ENCODE assay signal across 29 cellular contexts in genomic region chr3:48306290-48306689, GRCh38. TPM values are rescaled to one million over a fixed set of nuclear protein-coding genes. Genes with fewer than 3 reads are reported as not detected.
"Had no signal": no experiment of that assay in that cellular context is flagged by ENCODE, and none has a peak within 500 bp of the region (broad histone marks: within the 10 kb centered on the region; RNA-seq: fewer than 3 reads in every experiment).

No MANE protein-coding gene starts in this region.

- H3K9ac ChIP-seq: SK-N-SH had no signal

- DNase-seq: activated CD4-positive, alpha-beta T cell treated with anti-CD3 and anti-CD28 coated beads for 4 hours; activated CD4-positive, alpha-beta T cell treated with anti-CD3 and anti-CD28 coated beads, Interleukin-2, amount 50 U/mL, for 4 hours; activated CD8-positive, alpha-beta memory T cell treated with anti-CD3 and anti-CD28 coated beads, Interleukin-2, amount 50 U/mL, for 48 hours; activated CD8-positive, alpha-beta T cell treated with anti-CD3 and anti-CD28 coated beads, Interleukin-2, amount 10 ng/mL, durations not matched to agents 7 days and 5 days; activated naive CD4-positive, alpha-beta T cell treated with anti-CD3 and anti-CD28 coated beads, Interleukin-2, amount 50 U/mL, for 16 hours; activated naive CD8-positive, alpha-beta T cell treated with anti-CD3 and anti-CD28 coated beads, Interleukin-2, amount 10 ng/mL, durations not matched to agents 7 days and 5 days; activated T-cell treated with anti-CD3 and anti-CD28 coated beads, Interleukin-2, amount 50 U/mL, for 1 hour; adrenal gland; aorta; central memory CD4-positive, alpha-beta T cell; MG63; NCI-H1105; NCI-H1436; NCI-H1694 treated with DMSO at 0.1 percent for 48 hours; NCI-H2029 treated with DMSO at 0.1 percent for 48 hours; NCI-H510A treated with DMSO at 0.1 percent for 48 hours; NCI-H69; PC-9; SJCRH30; SK-N-SH; SW 1271; WERI-Rb-1 had no signal

- H3K4me3 ChIP-seq: adrenal gland, breast epithelium, MG63, PC-9, SJCRH30 had no signal

- H3K36me3 ChIP-seq: adrenal gland, breast epithelium, MG63, SJCRH30, WERI-Rb-1 had no signal

- ATAC-seq: activated CD4-positive, CD25-positive, alpha-beta regulatory T cell treated with anti-CD3 and anti-CD28 coated beads, Interleukin-2, amount 50 U/mL, for 24 hours; activated CD8-positive, alpha-beta T cell treated with anti-CD3 and anti-CD28 coated beads, Interleukin-2, amount 10 ng/mL, durations not matched to agents 7 days and 5 days; Right ventricle myocardium inferior had no signal

- H3K9me3 ChIP-seq: breast epithelium, MG63, SJCRH30, SK-N-SH had no signal

- H3K4me1 ChIP-seq: breast epithelium had no signal

- H3K27me3 ChIP-seq: adrenal gland, breast epithelium, MG63, SJCRH30 had no signal

- H2AFZ ChIP-seq: PC-9 had no signal

- H3K27ac Mint-ChIP-seq: activated CD8-positive, alpha-beta T cell treated with anti-CD3 and anti-CD28 coated beads, Interleukin-2, amount 10 ng/mL, durations not matched to agents 7 days and 5 days; activated naive CD8-positive, alpha-beta T cell treated with anti-CD3 and anti-CD28 coated beads, Interleukin-2, amount 10 ng/mL, durations not matched to agents 7 days and 5 days; T-helper 2 cell treated with Interferon-gamma antibody and Interleukin-4, amounts not matched to agents 5 μg/mL and 100 μg/mL, for 36 hours had no signal

- H3K4me2 ChIP-seq: PC-9, SK-N-SH had no signal

- H3K9me2 ChIP-seq: SK-N-SH had no signal

- H3K27ac ChIP-seq: adrenal gland, breast epithelium, PC-9, SJCRH30, WERI-Rb-1 had no signal

- H3K9me3 Mint-ChIP-seq: T-helper 2 cell treated with Interferon-gamma antibody and Interleukin-4, amounts not matched to agents 5 μg/mL and 100 μg/mL, for 36 hours had no signal

- H3K4me3 Mint-ChIP-seq: activated CD8-positive, alpha-beta T cell treated with anti-CD3 and anti-CD28 coated beads, Interleukin-2, amount 10 ng/mL, durations not matched to agents 7 days and 5 days; activated naive CD8-positive, alpha-beta T cell treated with anti-CD3 and anti-CD28 coated beads, Interleukin-2, amount 10 ng/mL, durations not matched to agents 7 days and 5 days; T-helper 2 cell treated with Interferon-gamma antibody and Interleukin-4, amounts not matched to agents 5 μg/mL and 100 μg/mL, for 36 hours had no signal

RNA-seq across cellular contexts. Expression of gene SPINK8, which starts 27.2 kb away (rescaled TPM):
- total RNA-seq: activated CD8-positive, alpha-beta T cell treated with anti-CD3 and anti-CD28 coated beads, Interleukin-2, amount 10 ng/mL, durations not matched to agents 7 days and 5 days; activated naive CD8-positive, alpha-beta T cell treated with anti-CD3 and anti-CD28 coated beads, Interleukin-2, amount 10 ng/mL, durations not matched to agents 7 days and 5 days; adrenal gland; aorta; breast epithelium; chondrocyte; PC-9; Right ventricle myocardium inferior; RPMI7951; SJCRH30; T-helper 1 cell treated with Interleukin-12 subunit alpha and Interleukin-12 subunit beta and Interleukin-4 antibody, amounts not matched to agents 30 ng/mL and 1 ng/mL, for 36 hours had no signal
- polyA plus RNA-seq: adrenal gland, aorta, SK-N-SH had no signal
